Comparison of ENCODE assay signal across 12 cellular contexts in genomic region chr21:37146320-37147225, GRCh38.
DNase-seq lines count a peak whose midpoint lies in the region; ATAC-seq and TF ChIP-seq lines count a peak whose summit lies in the region.
"Had no signal": no experiment of that assay in that cellular context is flagged by ENCODE, and none has a peak within 500 bp of the region (broad histone marks: within the 10 kb centered on the region; RNA-seq: fewer than 3 reads in every experiment).

No MANE protein-coding gene starts in this region.

- H3K9me3 Mint-ChIP-seq in H9 = no peaks in the 10 kb centered on the region
- H3K9me3 Mint-ChIP-seq in chondrocyte (ENCODE audit: low read depth) = no peaks in the 10 kb centered on the region
- H3K9me3 Mint-ChIP-seq: CD8-positive, alpha-beta memory T cell; neural crest cell had no signal

- no peaks in the 10 kb centered on the region for H3K23me2 ChIP-seq in H9 (ENCODE audit: insufficient read length, low read depth, low read length, poor library complexity, severe bottlenecking)

- no peak overlapping the region for H2AFZ ChIP-seq in H9 (ENCODE audit: low read length)

- WGBS in H9 (ENCODE audit: extremely low coverage, insufficient read length, low lambda C conversion rate) = no CpG with 5 or more reads among the region's 8 CpGs

- H2BK12ac ChIP-seq in H9 (ENCODE audit: insufficient read length, low read depth, low read length) = no peak overlapping the region

- no peak overlapping the region for H2BK15ac ChIP-seq in H9 (ENCODE audit: low read depth, low read length)

- H3K4me1 Mint-ChIP-seq in H9 = peaks cover 16% of the 10 kb centered on the region in 2 experiments
- peaks cover 36% of the 10 kb centered on the region for H3K4me1 Mint-ChIP-seq in chondrocyte (ENCODE audit: low read depth)
- H3K4me1 Mint-ChIP-seq: CD8-positive, alpha-beta memory T cell had no signal

- no peak overlapping the region for H4K8ac ChIP-seq in H9 (replicated peaks; ENCODE audit: insufficient read length, low read depth, low read length)

- H3K27ac ChIP-seq in H9 (ENCODE audit: insufficient read length, low read depth, low read length) (no peak overlapping the region), muscle layer of duodenum (ENCODE audit: low read length) (peak overlapping the region; percentile 14), RWPE1 (no peak overlapping the region)
- H3K27ac ChIP-seq: VCaP had no signal

- no peaks in the 10 kb centered on the region for H3K9me3 ChIP-seq in H9 (ENCODE audit: control insufficient read depth, low read depth, low read length)
- H3K9me3 ChIP-seq in muscle layer of duodenum (ENCODE audit: control insufficient read depth in 1 of 2, low read length in 2 of 2) = no peaks in the 10 kb centered on the region

- no peak overlapping the region for H3K23ac ChIP-seq in H9 (ENCODE audit: insufficient read length, low read depth, low read length)

- H3K27ac Mint-ChIP-seq in H9 (peak overlapping the region in 2 of 3 experiments; percentile 31 to 61; a peak in 3 of 7 replicates), chondrocyte (ENCODE audit: unreplicated experiment) (peak overlapping the region; percentile 69)

- ATAC-seq in GM19463 (IDR thresholded peaks at IDR 0.05; ENCODE audit: unreplicated experiment) = no peak

- no peak overlapping the region for H4K5ac ChIP-seq in H9 (ENCODE audit: insufficient read length, low read depth, low read length)

- H3K4me3 ChIP-seq in muscle layer of duodenum (ENCODE audit: low read depth in 1 of 2, low read length in 2 of 2) = no peak overlapping the region

- H3K56ac ChIP-seq in H9 (ENCODE audit: insufficient read length, low read depth, low read length) = no peak overlapping the region

- no peak overlapping the region for H2BK120ac ChIP-seq in H9 (ENCODE audit: low read depth, low read length, poor library complexity, severe bottlenecking)

- H3K79me2 ChIP-seq in H9 (ENCODE audit: insufficient read depth, low read length) = no peaks in the 10 kb centered on the region

- H3K27me3 Mint-ChIP-seq in H9 (ENCODE audit: low read depth) (no peaks in the 10 kb centered on the region), chondrocyte (ENCODE audit: low read depth) (no peaks in the 10 kb centered on the region)
- H3K27me3 Mint-ChIP-seq: CD8-positive, alpha-beta memory T cell had no signal

- no peak overlapping the region for H3K4ac ChIP-seq in H9 (ENCODE audit: low read depth, low read length)

- TF ChIP-seq CTCF in H9 (conservative IDR thresholded peaks at IDR 0.05) (no peak), chondrocyte (IDR thresholded peaks at IDR 0.05) (no peak), RWPE1 (conservative IDR thresholded peaks at IDR 0.05; ENCODE audit: low read depth) (no peak)

- H3K36me3 ChIP-seq in muscle layer of duodenum (ENCODE audit: control insufficient read depth in 1 of 2, insufficient read depth in 2 of 2, low read length in 2 of 2) = peaks cover 26 to 46% of the 10 kb centered on the region in 2 donors

- no peak overlapping the region for H4K91ac ChIP-seq in H9 (ENCODE audit: insufficient read length, low read depth, low read length)

- no peak overlapping the region for H3K4me3 Mint-ChIP-seq in H9
- no peak overlapping the region for H3K4me3 Mint-ChIP-seq in chondrocyte (ENCODE audit: unreplicated experiment)
- H3K4me3 Mint-ChIP-seq: CD8-positive, alpha-beta memory T cell; neural crest cell had no signal

- DNase-seq in D341Med (ENCODE audit: low spot score) (peak; percentile 61), H9 (no peak), chondrocyte (ENCODE audit: low spot score) (no peak), Ammon's horn (ENCODE audit: low spot score) (no peak), RWPE1 (ENCODE audit: low spot score) (no peak)
- DNase-seq: activated T-cell treated with anti-CD3 and anti-CD28 coated beads, Interleukin-2, amount 50 U/mL, for 1 hour; CD8-positive, alpha-beta memory T cell; NCI-H2029 had no signal

- H3K4me1 ChIP-seq in H9 (ENCODE audit: insufficient read depth, low read length) = no peaks in the 10 kb centered on the region; the same call in 1 of the 2 replicates
- H3K4me1 ChIP-seq in muscle layer of duodenum (ENCODE audit: control insufficient read depth in 1 of 2, insufficient read depth in 2 of 2, low read length in 2 of 2) = peaks cover 0 to 5% of the 10 kb centered on the region in 2 donors

- H3K18ac ChIP-seq in H9 (ENCODE audit: insufficient read length, low read depth, low read length) = no peak overlapping the region

- CTCF ChIA-PET in RWPE1 (lab: Yijun Ruan, JAX) = interaction anchor here (0.6 kb wide), 2 partner anchors 10 to 54 kb away, joined by 3 to 4 read pairs; no protein-coding TSS in a partner anchor

- no peak overlapping the region for H3K14ac ChIP-seq in H9 (ENCODE audit: insufficient read depth, low read length)

- H3T11ph ChIP-seq in H9 (ENCODE audit: low read length) = no peak overlapping the region

- no peak overlapping the region for H2BK5ac ChIP-seq in H9 (ENCODE audit: insufficient read length, low read length)

- no peak overlapping the region for H2AK5ac ChIP-seq in H9 (ENCODE audit: insufficient read length, low read length)

- no peak overlapping the region for H2BK20ac ChIP-seq in H9 (ENCODE audit: low read depth, low read length, poor library complexity, severe bottlenecking)

- POLR2A ChIA-PET in RWPE1 (lab: Yijun Ruan, JAX; ENCODE audit: low non-redundant PET) = no interaction called here

- no peaks in the 10 kb centered on the region for H4K20me1 ChIP-seq in H9 (ENCODE audit: control insufficient read depth, insufficient read depth, insufficient read length)

- H3K27me3 ChIP-seq in H9 (ENCODE audit: insufficient read depth, low read length) = no peaks in the 10 kb centered on the region
- H3K27me3 ChIP-seq in muscle layer of duodenum (ENCODE audit: low read depth, low read length) = no peaks in the 10 kb centered on the region

- H3K36me3 Mint-ChIP-seq in H9 (ENCODE audit: insufficient read depth in 1 of 3, low read depth in 3 of 3) (peaks cover 5 to 41% (median 18%) of the 10 kb centered on the region in 3 experiments; a peak in 6 of 7 replicates), chondrocyte (ENCODE audit: low read depth) (peaks cover 61% of the 10 kb centered on the region)

- H3K4me2 ChIP-seq in H9 (ENCODE audit: insufficient read depth, insufficient read length, low read length) = no peak overlapping the region

- H3K9ac ChIP-seq in H9 (ENCODE audit: extremely low read depth, insufficient read length, low read length) = no peak overlapping the region

- H3K79me1 ChIP-seq in H9 (ENCODE audit: insufficient read depth, low read depth, low read length, poor library complexity, severe bottlenecking) = no peaks in the 10 kb centered on the region
